Comparison of ENCODE assay signal across 9 cellular contexts in genomic region chr16:58022601-58023371, GRCh38. TPM values are rescaled to one million over a fixed set of nuclear protein-coding genes. Genes with fewer than 3 reads are reported as not detected.
A peak's percentile ranks its signal among the peaks of the same experiment; 100 is the strongest.
DNase-seq lines count a peak whose midpoint lies in the region; ATAC-seq and TF ChIP-seq lines count a peak whose summit lies in the region.
"Had no signal": no experiment of that assay in that cellular context is flagged by ENCODE, and none has a peak within 500 bp of the region (broad histone marks: within the 10 kb centered on the region; RNA-seq: fewer than 3 reads in every experiment).

No MANE protein-coding gene starts in this region.

- H3K4me1 Mint-ChIP-seq in HFFc6 (ENCODE audit: low read depth): peaks cover 24% of the 10 kb centered on the region
- peaks cover 19% of the 10 kb centered on the region for H3K4me1 Mint-ChIP-seq in stimulated activated effector memory CD8-positive, alpha-beta T cell treated with anti-CD3 and anti-CD28 coated beads, Interleukin-12 subunit alpha, Interleukin-12 subunit beta, amount 100 ng/mL, for 72 hours
- H3K4me1 Mint-ChIP-seq in stimulated activated naive B cell treated with anti-CD40 and anti-IgM and Interleukin-4, amounts not matched to agents 10 μg/mL and 1 μg/mL and 100 μg/mL, for 72 hours: peaks cover 13 to 18% of the 10 kb centered on the region in 2 donors

- H3K27me3 ChIP-seq in left ventricle myocardium inferior (ENCODE audit: low read depth): no peaks in the 10 kb centered on the region

- no peaks in the 10 kb centered on the region for H3K36me3 Mint-ChIP-seq in HFFc6 (ENCODE audit: low read depth)
- peaks cover 24% of the 10 kb centered on the region for H3K36me3 Mint-ChIP-seq in stimulated activated effector memory CD8-positive, alpha-beta T cell treated with anti-CD3 and anti-CD28 coated beads, Interleukin-12 subunit alpha, Interleukin-12 subunit beta, amount 100 ng/mL, for 72 hours
- peaks cover 6 to 7% of the 10 kb centered on the region in 2 donors for H3K36me3 Mint-ChIP-seq in stimulated activated naive B cell treated with anti-CD40 and anti-IgM and Interleukin-4, amounts not matched to agents 10 μg/mL and 1 μg/mL and 100 μg/mL, for 72 hours

- H3K27ac ChIP-seq in left ventricle myocardium inferior (replicated peaks): peak overlapping the region; percentile 96

- H3K9me3 ChIP-seq in left ventricle myocardium inferior (replicated peaks): no peaks in the 10 kb centered on the region

- H3K4me1 ChIP-seq in left ventricle myocardium inferior: peaks cover 74% of the 10 kb centered on the region

- TF ChIP-seq CTCF in HFFc6 (IDR thresholded peaks at IDR 0.05): no peak
- TF ChIP-seq CTCF in left ventricle myocardium inferior (IDR thresholded peaks at IDR 0.05; ENCODE audit: borderline replicate concordance): no peak

- peaks cover 5% of the 10 kb centered on the region for H3K27me3 Mint-ChIP-seq in HFFc6 (ENCODE audit: insufficient read depth)
- peaks cover 26% of the 10 kb centered on the region in 2 donors for H3K27me3 Mint-ChIP-seq in stimulated activated naive B cell treated with anti-CD40 and anti-IgM and Interleukin-4, amounts not matched to agents 10 μg/mL and 1 μg/mL and 100 μg/mL, for 72 hours

- peak overlapping the region; percentile 29 for H3K4me3 ChIP-seq in left ventricle myocardium inferior
- H3K4me3 ChIP-seq: K562 had no signal

- H3K27ac Mint-ChIP-seq in HFFc6: peak overlapping the region; percentile 23; the same call in 1 of the 2 replicates
- H3K27ac Mint-ChIP-seq in stimulated activated effector memory CD8-positive, alpha-beta T cell treated with anti-CD3 and anti-CD28 coated beads, Interleukin-12 subunit alpha, Interleukin-12 subunit beta, amount 100 ng/mL, for 72 hours: peak overlapping the region; percentile 62
- H3K27ac Mint-ChIP-seq in stimulated activated naive B cell treated with anti-CD40 and anti-IgM and Interleukin-4, amounts not matched to agents 10 μg/mL and 1 μg/mL and 100 μg/mL, for 72 hours: no peak overlapping the region

- peak; percentile 62 for DNase-seq in HFFc6
- peak; percentile 81 for DNase-seq in left ventricle myocardium inferior
- DNase-seq in stimulated activated effector memory CD8-positive, alpha-beta T cell treated with anti-CD3 and anti-CD28 coated beads, Interleukin-12 subunit alpha, Interleukin-12 subunit beta, amount 100 ng/mL, for 72 hours (ENCODE audit: low spot score in 2 of 2): no peak
- DNase-seq in stimulated activated naive B cell treated with anti-CD40 and anti-IgM and Interleukin-4, amounts not matched to agents 10 μg/mL and 1 μg/mL and 100 μg/mL, for 72 hours: no peak

- H3K9me3 Mint-ChIP-seq in HFFc6: no peaks in the 10 kb centered on the region
- no peaks in the 10 kb centered on the region for H3K9me3 Mint-ChIP-seq in stimulated activated effector memory CD8-positive, alpha-beta T cell treated with anti-CD3 and anti-CD28 coated beads, Interleukin-12 subunit alpha, Interleukin-12 subunit beta, amount 100 ng/mL, for 72 hours
- H3K9me3 Mint-ChIP-seq in stimulated activated naive B cell treated with anti-CD40 and anti-IgM and Interleukin-4, amounts not matched to agents 10 μg/mL and 1 μg/mL and 100 μg/mL, for 72 hours: no peaks in the 10 kb centered on the region

- ATAC-seq in SK-N-SH treated with all-trans-retinoic acid at 6 μM for 48 hours (peak; percentile 72), HG02981 (IDR thresholded peaks at IDR 0.05; ENCODE audit: unreplicated experiment) (no peak), HG03457 (IDR thresholded peaks at IDR 0.05; ENCODE audit: unreplicated experiment) (no peak), HG03571 (IDR thresholded peaks at IDR 0.05; ENCODE audit: unreplicated experiment) (no peak)
- ATAC-seq in stimulated activated effector memory CD8-positive, alpha-beta T cell treated with anti-CD3 and anti-CD28 coated beads, Interleukin-12 subunit alpha, Interleukin-12 subunit beta, amount 100 ng/mL, for 72 hours: no peak
- ATAC-seq in stimulated activated naive B cell treated with anti-CD40 and anti-IgM and Interleukin-4, amounts not matched to agents 10 μg/mL and 1 μg/mL and 100 μg/mL, for 72 hours (replicated peaks): no peak
- ATAC-seq: K562 had no signal

- H3K4me3 Mint-ChIP-seq in HFFc6: peak overlapping the region; percentile 60
- H3K4me3 Mint-ChIP-seq in stimulated activated effector memory CD8-positive, alpha-beta T cell treated with anti-CD3 and anti-CD28 coated beads, Interleukin-12 subunit alpha, Interleukin-12 subunit beta, amount 100 ng/mL, for 72 hours: no peak overlapping the region
- no peak overlapping the region for H3K4me3 Mint-ChIP-seq in stimulated activated naive B cell treated with anti-CD40 and anti-IgM and Interleukin-4, amounts not matched to agents 10 μg/mL and 1 μg/mL and 100 μg/mL, for 72 hours

- peaks cover 16% of the 10 kb centered on the region for H3K36me3 ChIP-seq in left ventricle myocardium inferior

- intact Hi-C loops in left ventricle myocardium inferior (cut with micrococcal nuclease): no loop called here

TF ChIP-seq in SK-N-SH treated with all-trans-retinoic acid at 6 μM for 48 hours, 23 proteins besides CTCF, POLR2A, EP300 and RAD21:
- TF ChIP-seq TCF4 (CRISPR knock-in tag; IDR thresholded peaks at IDR 0.05; ENCODE audit: borderline replicate concordance) (peak; percentile 63; the same call in 1 of the 2 replicates), ZC3H10 (CRISPR knock-in tag; IDR thresholded peaks at IDR 0.05) (no peak)

RNA-seq across cellular contexts. Expression of gene MMP15, which starts 2.8 kb away (rescaled TPM):
- total RNA-seq in HFFc6 (2021; fragmentation: NEBNext Ultra II Directional; extraction: Animal tissue kit (Norgen Biotek cat#: 25700)): 1 to 10 TPM in 4 of 6 experiments, under 1 TPM in 2; 0.82 to 4.1 (median 1.1) TPM
- total RNA-seq in left ventricle myocardium inferior: 64.1 TPM

RNA-seq across cellular contexts. Expression of gene USB1, which starts 21.6 kb away (rescaled TPM):
- total RNA-seq in HFFc6 (2021; fragmentation: NEBNext Ultra II Directional; extraction: Animal tissue kit (Norgen Biotek cat#: 25700)): 10 to 100 TPM; 62.9 to 88.3 (median 76.3) TPM
- 35.2 TPM for total RNA-seq in left ventricle myocardium inferior

RNA-seq across cellular contexts. Expression of gene ZNF319, which starts 22.3 kb away (rescaled TPM):
- 10 to 100 TPM in 2 of 6 experiments, 1 to 10 TPM in 4; 8.3 to 12.0 (median 9.4) TPM for total RNA-seq in HFFc6 (2021; fragmentation: NEBNext Ultra II Directional; extraction: Animal tissue kit (Norgen Biotek cat#: 25700))
- 10.0 TPM for total RNA-seq in left ventricle myocardium inferior

RNA-seq across cellular contexts. Expression of gene CNGB1, which starts 51.9 kb away (rescaled TPM):
- under 1 TPM in 1 of 6 experiments, not detected in 5; 0.02 TPM for total RNA-seq in HFFc6 (2021; fragmentation: NEBNext Ultra II Directional; extraction: Animal tissue kit (Norgen Biotek cat#: 25700))
- total RNA-seq in left ventricle myocardium inferior: not detected
- total RNA-seq: K562 had no signal

Comparison
In these comparisons a context has a peak if more than half of its experiments do, and no peak if none do; other contexts are left out.
1. DNase-seq: peak in HFFc6 (single experiment) and left ventricle myocardium inferior (single experiment); none in stimulated activated effector memory CD8-positive, alpha-beta T cell treated with anti-CD3 and anti-CD28 coated beads, Interleukin-12 subunit alpha, Interleukin-12 subunit beta, amount 100 ng/mL, for 72 hours (0 of 2) and stimulated activated naive B cell treated with anti-CD40 and anti-IgM and Interleukin-4, amounts not matched to agents 10 μg/mL and 1 μg/mL and 100 μg/mL, for 72 hours (single experiment).
2. RNA of gene MMP15, which starts 2.8 kb away (total RNA-seq): 64.1 TPM in left ventricle myocardium inferior (single experiment); 0.82 to 4.1 TPM in HFFc6; every median in the first group is over 10 times any median in the second.